In the genomic region with DNA sequence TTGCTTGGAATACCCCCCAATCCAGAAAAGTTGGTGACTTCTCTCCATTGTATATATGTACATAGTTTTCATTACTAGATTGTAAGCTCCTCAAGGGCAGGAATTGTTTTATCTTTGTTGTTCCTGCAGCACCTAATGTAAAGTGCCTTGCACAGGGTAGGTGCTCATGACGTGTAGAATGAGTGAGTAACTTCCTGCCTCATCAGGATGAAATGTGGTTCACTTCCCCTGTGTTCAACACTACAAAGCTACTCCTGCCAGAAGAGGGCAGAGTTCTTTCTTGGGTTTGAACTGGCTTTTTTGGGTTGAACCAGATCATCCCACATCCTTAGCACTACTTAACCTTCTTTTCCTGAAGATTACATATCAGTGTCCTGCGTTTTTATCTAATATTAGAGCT, we compare ENCODE assay signal across 9 cellular contexts. TPM values are rescaled to one million over a fixed set of nuclear protein-coding genes. Genes with fewer than 3 reads are reported as not detected.
DNase-seq lines count a peak whose midpoint lies in the region; ATAC-seq, FAIRE-seq and TF ChIP-seq lines count a peak whose summit lies in the region.
"Had no signal": no experiment of that assay in that cellular context is flagged by ENCODE, and none has a peak within 500 bp of the region (broad histone marks: within the 10 kb centered on the region; RNA-seq: fewer than 3 reads in every experiment).

No MANE protein-coding gene starts in this region.

- H3K36me3 ChIP-seq in K562 (ENCODE audit: control insufficient read depth, insufficient read depth, low read length): peaks cover 25% of the 10 kb centered on the region

- peak; percentile 51 for FAIRE-seq in K562 (lab: Jason Lieb, UNC)
- FAIRE-seq: pancreas had no signal

- no peaks in the 10 kb centered on the region for H4K20me1 ChIP-seq in K562 (replicated peaks; ENCODE audit: control insufficient read depth, insufficient read depth, low read length)

- H3K27me3 Mint-ChIP-seq in activated CD4-positive, alpha-beta T cell treated with anti-CD3 and anti-CD28 coated beads, Interleukin-2, amount 10 ng/mL, durations not matched to agents 24 days and 14 days: no peaks in the 10 kb centered on the region
- H3K27me3 Mint-ChIP-seq in naive thymus-derived CD8-positive, alpha-beta T cell: peaks cover 0 to 4% (median 2%) of the 10 kb centered on the region in 5 donors

- BruUV-seq in K562 (replicated peaks; lab: Mats Ljungman, UMichigan): no TSS peak

- no peak for TF ChIP-seq POLR2A in K562 (conservative IDR thresholded peaks at IDR 0.05)

- no peak overlapping the region for H3K9ac ChIP-seq in K562 (ENCODE audit: insufficient read depth in 1 of 2, low read depth in 2 of 2, low read length in 2 of 2)

- no peaks in the 10 kb centered on the region for H3K79me2 ChIP-seq in K562 (ENCODE audit: control insufficient read depth, insufficient read depth, low read length)

- POLR2A ChIA-PET in K562 (lab: Yijun Ruan, JAX): interaction anchor here (0.5 to 1.2 kb wide), 3 partner anchors 15 to 44 kb away, joined by 3 to 4 read pairs (median 3); no protein-coding TSS in a partner anchor
- POLR2A ChIA-PET in naive thymus-derived CD8-positive, alpha-beta T cell (lab: Charles Lee): no interaction called here

- no peak overlapping the region for H3K27ac Mint-ChIP-seq in activated CD4-positive, alpha-beta T cell treated with anti-CD3 and anti-CD28 coated beads, Interleukin-2, amount 10 ng/mL, durations not matched to agents 24 days and 14 days
- no peak overlapping the region for H3K27ac Mint-ChIP-seq in naive thymus-derived CD8-positive, alpha-beta T cell

- in situ Hi-C loops in K562 (cut with MboI): no loop called here

- peaks cover 4% of the 10 kb centered on the region; the same call in 1 of the 2 replicates for H3K9me3 ChIP-seq in K562 (replicated peaks; ENCODE audit: control insufficient read depth, insufficient read depth, low read depth, low read length)
- H3K9me3 ChIP-seq: pancreas had no signal

- DNase-seq in activated CD4-positive, alpha-beta T cell treated with anti-CD3 and anti-CD28 coated beads, Interleukin-2, amount 10 ng/mL, durations not matched to agents 24 days and 14 days: peak; percentile 71
- DNase-seq in activated CD4-positive, alpha-beta T cell treated with anti-CD3 and anti-CD28 coated beads for 1 hour: no peak
- DNase-seq in HT1080 (ENCODE audit: low read depth) (peak; percentile 60), K562 (ENCODE audit: extremely low read depth in 1 of 4, low spot score in 3 of 4) (peak in 3 of 4 experiments; percentile 27 to 28 (median 27)), AG08396 (ENCODE audit: low spot score) (no peak), amygdala (lab: John Stamatoyannopoulos, UW) (no peak)
- peak in 4 of 10 donors; percentile 5 to 29 (median 12) for DNase-seq in naive thymus-derived CD8-positive, alpha-beta T cell
- DNase-seq: pancreas had no signal

- ATAC-seq in K562 (peak; percentile 57), HG03196 (IDR thresholded peaks at IDR 0.05; ENCODE audit: unreplicated experiment) (no peak)
- peak; percentile 70 to 86 for ATAC-seq in naive thymus-derived CD8-positive, alpha-beta T cell

- CTCF ChIA-PET in K562 (lab: Yijun Ruan, JAX; ENCODE audit: low intra/inter-chr PET ratio): interaction anchor here (0.6 to 1.4 kb wide), 2 partner anchors 106 to 207 kb away, joined by 3 to 8 read pairs; no protein-coding TSS in a partner anchor

- no peaks in the 10 kb centered on the region for H3K4me1 ChIP-seq in K562 (replicated peaks in 1 of 2; ENCODE audit: control insufficient read depth in 2 of 2, insufficient read depth in 2 of 2, low read length in 2 of 2)
- H3K4me1 ChIP-seq: pancreas had no signal

- peaks cover 46% of the 10 kb centered on the region for H3K36me3 Mint-ChIP-seq in activated CD4-positive, alpha-beta T cell treated with anti-CD3 and anti-CD28 coated beads, Interleukin-2, amount 10 ng/mL, durations not matched to agents 24 days and 14 days (ENCODE audit: low read depth)
- peaks cover 27 to 36% (median 31%) of the 10 kb centered on the region in 3 donors for H3K36me3 Mint-ChIP-seq in naive thymus-derived CD8-positive, alpha-beta T cell

- no peaks in the 10 kb centered on the region for H3K4me1 Mint-ChIP-seq in activated CD4-positive, alpha-beta T cell treated with anti-CD3 and anti-CD28 coated beads, Interleukin-2, amount 10 ng/mL, durations not matched to agents 24 days and 14 days
- peaks cover 0 to 4% (median under 1%) of the 10 kb centered on the region in 4 donors for H3K4me1 Mint-ChIP-seq in naive thymus-derived CD8-positive, alpha-beta T cell

- no peak overlapping the region for H3K4me3 Mint-ChIP-seq in activated CD4-positive, alpha-beta T cell treated with anti-CD3 and anti-CD28 coated beads, Interleukin-2, amount 10 ng/mL, durations not matched to agents 24 days and 14 days
- no peak overlapping the region for H3K4me3 Mint-ChIP-seq in naive thymus-derived CD8-positive, alpha-beta T cell

- peak; percentile 5 to 31 (median 21); a peak in 2 of 6 replicates for TF ChIP-seq CTCF in K562 (IDR thresholded peaks at IDR 0.05 in 2 of 3, conservative IDR thresholded peaks at IDR 0.05 in 1 of 3; ENCODE audit: insufficient read depth in 2 of 3, low read depth in 1 of 3, low read length in 3 of 3)

- H3K9me3 Mint-ChIP-seq in activated CD4-positive, alpha-beta T cell treated with anti-CD3 and anti-CD28 coated beads, Interleukin-2, amount 10 ng/mL, durations not matched to agents 24 days and 14 days: peaks cover 19% of the 10 kb centered on the region
- peaks cover 8 to 38% (median 29%) of the 10 kb centered on the region in 9 donors for H3K9me3 Mint-ChIP-seq in naive thymus-derived CD8-positive, alpha-beta T cell

- H3K27me3 ChIP-seq in K562 (ENCODE audit: control insufficient read depth in 2 of 2, insufficient read depth in 2 of 2, low read length in 2 of 2): no peaks in the 10 kb centered on the region
- H3K27me3 ChIP-seq: pancreas had no signal

- no peak overlapping the region for H3K4me3 ChIP-seq in K562
- H3K4me3 ChIP-seq: pancreas had no signal

- intact Hi-C loops in activated CD4-positive, alpha-beta T cell treated with anti-CD3 and anti-CD28 coated beads, Interleukin-2, amount 10 ng/mL, durations not matched to agents 24 days and 14 days (cut with micrococcal nuclease): no loop called here
- intact Hi-C loops in K562 (cut with micrococcal nuclease): loop anchor here (10.0 kb wide), 1 partner anchor 101 kb away; no protein-coding TSS in a partner anchor

- TF ChIP-seq RAD21 in K562 (CRISPR knock-in tag; conservative IDR thresholded peaks at IDR 0.05 in 1 of 2, IDR thresholded peaks at IDR 0.05 in 1 of 2): peak in 1 of 2 experiments; percentile 39; a peak in 2 of 4 replicates

- 19% methylated on average over 2 of the region's 2 CpGs for whole genome bisulfite sequencing in K562 (ENCODE audit: insufficient coverage, low coverage, missing lambda C conversion rate)

- no peak for TF ChIP-seq EP300 in K562 (IDR thresholded peaks at IDR 0.05; ENCODE audit: low read length)

- no peaks in the 10 kb centered on the region for H3K9me1 ChIP-seq in K562 (ENCODE audit: control insufficient read depth, insufficient read depth, low read length)

- H2AFZ ChIP-seq in K562 (ENCODE audit: low read depth, low read length): no peak overlapping the region

- H3K27ac ChIP-seq in K562 (ENCODE audit: extremely low read depth, low read depth, low read length): no peak overlapping the region
- H3K27ac ChIP-seq: pancreas had no signal

- H3K4me2 ChIP-seq in K562 (ENCODE audit: insufficient read depth, low read length): no peak overlapping the region

RNA-seq across cellular contexts. Expression of a gene that starts 23.9 kb away (rescaled TPM):
- 19.4 and 19.5 TPM in 2 replicates for total RNA-seq in activated CD4-positive, alpha-beta T cell treated with anti-CD3 and anti-CD28 coated beads, Interleukin-2, amount 10 ng/mL, durations not matched to agents 24 days and 14 days
- total RNA-seq in HT1080 (2014; rRNA removed; shearing (Covaris generic)): 17.6 and 23.1 TPM in 2 replicates
- polyA plus RNA-seq in HT1080 (2015; cell fraction: cytosol; rRNA removed): 11.8 and 13.9 TPM in 2 replicates
- 13.3 and 13.7 TPM in 2 replicates for polyA plus RNA-seq in HT1080 (2015; cell fraction: nucleus; rRNA removed)
- 9.6 and 14.4 TPM in 2 replicates for total RNA-seq in K562 (2011; cell fraction: chromatin; rRNA removed; ENCODE audit: low replicate concordance)
- 6.2 and 7.0 TPM in 2 replicates for total RNA-seq in K562 (2011; cell fraction: nucleolus; rRNA removed)
- 9.5 and 16.4 TPM in 2 replicates for total RNA-seq in K562 (2011; cell fraction: nucleoplasm; rRNA removed)
- 12.2 and 14.7 TPM in 2 replicates for total RNA-seq in K562 (2014; rRNA removed)
- 15.0 and 15.6 TPM in 2 replicates for total RNA-seq in K562 (2014; rRNA removed; fragmentation: Illumina TruSeq; extraction: Trizol)
- 14.5 and 15.8 TPM in 2 replicates for total RNA-seq in K562 (2015; rRNA removed; fragmentation: Illumina TruSeq; extraction: Trizol)
- 20.0 and 20.3 TPM in 2 replicates for total RNA-seq in K562 (2021)
- 5.8 and 8.2 TPM in 2 replicates for polyA plus RNA-seq in K562 (2011; rRNA removed)
- polyA plus RNA-seq in K562 (2011; cell fraction: cytosol; rRNA removed): 5.0 and 5.4 TPM in 2 replicates
- 2.9 and 5.4 TPM in 2 replicates for polyA plus RNA-seq in K562 (2011; cell fraction: nucleus; rRNA removed)
- polyA plus RNA-seq in K562 (2012): 7.8 and 11.5 TPM in 2 replicates
- polyA plus RNA-seq in K562 (2014; fragmentation: Illumina TruSeq; extraction: Trizol): 16.0 and 17.2 TPM in 2 replicates
- polyA plus RNA-seq in K562 (2014; fragmentation: Nextera tagmentation; extraction: Ambion mirVana): 1 to 10 TPM; 3.9 to 5.8 TPM
- 8.7 and 8.8 TPM in 2 replicates for polyA plus RNA-seq in K562 (2014; rRNA removed)
- 12.4 and 14.0 TPM in 2 replicates for polyA minus RNA-seq in K562 (2011; rRNA and poly(A)+ RNA removed)
- 10.8 and 11.4 TPM in 2 replicates for polyA minus RNA-seq in K562 (2011; cell fraction: cytosol; rRNA and poly(A)+ RNA removed)
- 6.1 and 6.8 TPM in 2 replicates for polyA minus RNA-seq in K562 (2011; cell fraction: nucleus; rRNA and poly(A)+ RNA removed)
- 10 to 100 TPM; 12.8 TPM for total RNA-seq in naive thymus-derived CD8-positive, alpha-beta T cell
- polyA plus RNA-seq in naive thymus-derived CD8-positive, alpha-beta T cell: 1 to 10 TPM; 3.1 to 3.5 (median 3.5) TPM

RNA-seq across cellular contexts. Expression of a gene that starts 24.4 kb away (rescaled TPM):
- 28.2 and 31.8 TPM in 2 replicates for total RNA-seq in activated CD4-positive, alpha-beta T cell treated with anti-CD3 and anti-CD28 coated beads, Interleukin-2, amount 10 ng/mL, durations not matched to agents 24 days and 14 days
- 22.0 and 26.1 TPM in 2 replicates for total RNA-seq in HT1080 (2014; rRNA removed; shearing (Covaris generic))
- polyA plus RNA-seq in HT1080 (2015; cell fraction: cytosol; rRNA removed): 14.9 and 15.5 TPM in 2 replicates
- 34.2 and 35.8 TPM in 2 replicates for polyA plus RNA-seq in HT1080 (2015; cell fraction: nucleus; rRNA removed)
- 53.2 and 54.3 TPM in 2 replicates for total RNA-seq in K562 (2011; cell fraction: chromatin; rRNA removed; ENCODE audit: low replicate concordance)
- 31.5 TPM in 2 replicates for total RNA-seq in K562 (2011; cell fraction: nucleolus; rRNA removed)
- total RNA-seq in K562 (2011; cell fraction: nucleoplasm; rRNA removed): 30.5 and 32.8 TPM in 2 replicates
- total RNA-seq in K562 (2014; rRNA removed): 14.5 and 19.0 TPM in 2 replicates
- total RNA-seq in K562 (2014; rRNA removed; fragmentation: Illumina TruSeq; extraction: Trizol): 18.4 and 19.1 TPM in 2 replicates
- 23.1 and 23.9 TPM in 2 replicates for total RNA-seq in K562 (2015; rRNA removed; fragmentation: Illumina TruSeq; extraction: Trizol)
- total RNA-seq in K562 (2021): 23.9 and 26.4 TPM in 2 replicates
- polyA plus RNA-seq in K562 (2011; rRNA removed): 19.8 and 24.6 TPM in 2 replicates
- polyA plus RNA-seq in K562 (2011; cell fraction: cytosol; rRNA removed): 12.4 and 12.7 TPM in 2 replicates
- 33.4 and 35.9 TPM in 2 replicates for polyA plus RNA-seq in K562 (2011; cell fraction: nucleus; rRNA removed)
- polyA plus RNA-seq in K562 (2012): 10.2 and 16.2 TPM in 2 replicates
- polyA plus RNA-seq in K562 (2014; fragmentation: Illumina TruSeq; extraction: Trizol): 19.5 and 22.6 TPM in 2 replicates
- polyA plus RNA-seq in K562 (2014; fragmentation: Nextera tagmentation; extraction: Ambion mirVana): 10 to 100 TPM; 11.9 to 18.7 TPM
- 19.9 and 22.2 TPM in 2 replicates for polyA plus RNA-seq in K562 (2014; rRNA removed)
- 27.0 and 29.9 TPM in 2 replicates for polyA minus RNA-seq in K562 (2011; rRNA and poly(A)+ RNA removed)
- polyA minus RNA-seq in K562 (2011; cell fraction: cytosol; rRNA and poly(A)+ RNA removed): 10.7 and 13.6 TPM in 2 replicates
- polyA minus RNA-seq in K562 (2011; cell fraction: nucleus; rRNA and poly(A)+ RNA removed): 20.9 and 33.8 TPM in 2 replicates
- 10 to 100 TPM; 25.1 to 25.2 TPM for total RNA-seq in naive thymus-derived CD8-positive, alpha-beta T cell
- 1 to 10 TPM; 6.2 to 9.7 (median 7.6) TPM for polyA plus RNA-seq in naive thymus-derived CD8-positive, alpha-beta T cell

Comparison
In these comparisons a context has a peak if more than half of its experiments do, and no peak if none do; other contexts are left out.
1. DNase-seq: peak in activated CD4-positive, alpha-beta T cell treated with anti-CD3 and anti-CD28 coated beads, Interleukin-2, amount 10 ng/mL, durations not matched to agents 24 days and 14 days (single experiment), HT1080 (single experiment) and K562 (3 of 4); none in activated CD4-positive, alpha-beta T cell treated with anti-CD3 and anti-CD28 coated beads for 1 hour (single experiment), AG08396 (single experiment) and amygdala (0 of 56).